Comparison of ENCODE assay signal across 11 cellular contexts in genomic region chr10:541750-542371, GRCh38.
DNase-seq lines count a peak whose midpoint lies in the region; ATAC-seq and FAIRE-seq lines count a peak whose summit lies in the region.
"Had no signal": no experiment of that assay in that cellular context is flagged by ENCODE, and none has a peak within 500 bp of the region (broad histone marks: within the 10 kb centered on the region; RNA-seq: fewer than 3 reads in every experiment).

No MANE protein-coding gene starts in this region.

- H3K4me1 ChIP-seq in BLaER1 treated with 17β-estradiol and CSF1 and Interleukin-3, amounts not matched to agents 10 nM and 100 nM, result peaks cover 0 to 48% (median 26%) of the 10 kb centered on the region in 10 experiments; a peak in 17 of 20 replicates
- H3K4me1 ChIP-seq: breast epithelium had no signal

- no peaks in the 10 kb centered on the region for H3K9me3 ChIP-seq in BLaER1 treated with 17β-estradiol and CSF1 and Interleukin-3, amounts not matched to agents 10 nM and 100 nM (replicated peaks in 1 of 11)
- H3K9me3 ChIP-seq: breast epithelium, lower lobe of right lung had no signal

- peak; percentile 79 for DNase-seq in NCI-H69 (lab: John Stamatoyannopoulos, UW)
- peak; percentile 71 for DNase-seq in kidney tubule cell (ENCODE audit: low spot score)
- DNase-seq in GM19239 (ENCODE audit: insufficient read length, low spot score), result no peak
- DNase-seq in kidney glomerular epithelial cell (lab: John Stamatoyannopoulos, UW), result no peak
- no peak for DNase-seq in NCI-H2081 treated with DMSO at 0.1 percent for 48 hours (lab: John Stamatoyannopoulos, UW)
- DNase-seq: CD4-positive, alpha-beta T cell; lower lobe of right lung had no signal

- no peak overlapping the region for H3K9ac ChIP-seq in BLaER1 treated with 17β-estradiol and CSF1 and Interleukin-3, amounts not matched to agents 10 nM and 100 nM

- H3K36me3 ChIP-seq in BLaER1 treated with 17β-estradiol and CSF1 and Interleukin-3, amounts not matched to agents 10 nM and 100 nM, result no peaks in the 10 kb centered on the region
- H3K36me3 ChIP-seq: breast epithelium, lower lobe of right lung had no signal

- no peak for FAIRE-seq in GM19239 (lab: Jason Lieb, UNC)

- peak overlapping the region in 8 of 11 experiments; percentile 49 to 76 (median 67); a peak in 16 of 22 replicates for H3K4me2 ChIP-seq in BLaER1 treated with 17β-estradiol and CSF1 and Interleukin-3, amounts not matched to agents 10 nM and 100 nM

- ATAC-seq in GM21390 (IDR thresholded peaks at IDR 0.05; ENCODE audit: unreplicated experiment) (peak; percentile 65), GM18867 (IDR thresholded peaks at IDR 0.05; ENCODE audit: unreplicated experiment) (no peak)

- H4K20me1 ChIP-seq in BLaER1 treated with 17β-estradiol and CSF1 and Interleukin-3, amounts not matched to agents 10 nM and 100 nM, result peaks cover 0 to 99% (median 60%) of the 10 kb centered on the region in 11 experiments; a peak in 18 of 22 replicates

- peaks cover 0 to 34% (median 26%) of the 10 kb centered on the region in 11 experiments; a peak in 19 of 22 replicates for H3K27me3 ChIP-seq in BLaER1 treated with 17β-estradiol and CSF1 and Interleukin-3, amounts not matched to agents 10 nM and 100 nM
- H3K27me3 ChIP-seq: breast epithelium had no signal

- no peak overlapping the region for H3K27ac ChIP-seq in BLaER1 treated with 17β-estradiol and CSF1 and Interleukin-3, amounts not matched to agents 10 nM and 100 nM
- H3K27ac ChIP-seq: breast epithelium, lower lobe of right lung had no signal

- H3K4me3 ChIP-seq in BLaER1 treated with 17β-estradiol and CSF1 and Interleukin-3, amounts not matched to agents 10 nM and 100 nM, result no peak overlapping the region
- H3K4me3 ChIP-seq: breast epithelium, lower lobe of right lung had no signal

Comparison
In these comparisons a context has a peak if more than half of its experiments do, and no peak if none do; other contexts are left out.
1. DNase-seq: peak in NCI-H69 (single experiment) and kidney tubule cell (single experiment); none in GM19239 (single experiment), kidney glomerular epithelial cell (single experiment) and NCI-H2081 treated with DMSO at 0.1 percent for 48 hours (single experiment).